Comparison of ENCODE assay signal across 14 cellular contexts in genomic region chr5:57450991-57451876, GRCh38. TPM values are rescaled to one million over a fixed set of nuclear protein-coding genes. Genes with fewer than 3 reads are reported as not detected.
DNase-seq lines count a peak whose midpoint lies in the region; ATAC-seq, FAIRE-seq and TF ChIP-seq lines count a peak whose summit lies in the region.
"Had no signal": no experiment of that assay in that cellular context is flagged by ENCODE, and none has a peak within 500 bp of the region (broad histone marks: within the 10 kb centered on the region; RNA-seq: fewer than 3 reads in every experiment).

No MANE protein-coding gene starts in this region.

- H3K36me3 Mint-ChIP-seq in CD4-positive, alpha-beta T cell (ENCODE audit: low read depth) = no peaks in the 10 kb centered on the region
- no peaks in the 10 kb centered on the region for H3K36me3 Mint-ChIP-seq in mesothelial cell of epicardium

- TF ChIP-seq EP300 in upper lobe of left lung (IDR thresholded peaks at IDR 0.05) (no peak), ovary (IDR thresholded peaks at IDR 0.05) (no peak)

- H3K4me1 ChIP-seq in upper lobe of left lung (peaks cover 8 to 21% (median 12%) of the 10 kb centered on the region in 4 donors), ovary (ENCODE audit: insufficient read depth) (peaks cover 22% of the 10 kb centered on the region)

- H3K4me3 ChIP-seq in bronchial epithelial cell (ENCODE audit: low read depth, low read length) (no peak overlapping the region), upper lobe of left lung (no peak overlapping the region), ovary (no peak overlapping the region)

- no peaks in the 10 kb centered on the region for H3K9me3 ChIP-seq in CD4-positive, alpha-beta T cell (ENCODE audit: control insufficient read depth, low read length)
- H3K9me3 ChIP-seq in upper lobe of left lung (no peaks in the 10 kb centered on the region), ovary (no peaks in the 10 kb centered on the region)

- peak; percentile 56 for ATAC-seq in CD4-positive, alpha-beta T cell (ENCODE audit: poor library complexity)
- ATAC-seq in upper lobe of left lung (ENCODE audit: low FRiP score in 2 of 2) = no peak

- CTCF ChIA-PET in CD4-positive, alpha-beta T cell (lab: Charles Lee) = no interaction called here

- H3K4me1 Mint-ChIP-seq in CD4-positive, alpha-beta T cell (ENCODE audit: low read depth) = peaks cover 21% of the 10 kb centered on the region
- peaks cover 30% of the 10 kb centered on the region for H3K4me1 Mint-ChIP-seq in mesothelial cell of epicardium

- no peaks in the 10 kb centered on the region for H3K27me3 Mint-ChIP-seq in CD4-positive, alpha-beta T cell
- H3K27me3 Mint-ChIP-seq in mesothelial cell of epicardium (ENCODE audit: low read depth) = no peaks in the 10 kb centered on the region

- no peak for TF ChIP-seq CTCF in CD4-positive, alpha-beta T cell (IDR thresholded peaks at IDR 0.05)
- TF ChIP-seq CTCF in bronchial epithelial cell (IDR thresholded peaks at IDR 0.05; ENCODE audit: insufficient read depth, low read length, severe bottlenecking) = no peak
- no peak for TF ChIP-seq CTCF in mesothelial cell of epicardium (IDR thresholded peaks at IDR 0.05; ENCODE audit: unreplicated experiment)
- no peak for TF ChIP-seq CTCF in upper lobe of left lung (IDR thresholded peaks at IDR 0.05)
- TF ChIP-seq CTCF in ovary (IDR thresholded peaks at IDR 0.05) = no peak

- H3K9me3 Mint-ChIP-seq in CD4-positive, alpha-beta T cell = no peaks in the 10 kb centered on the region
- peaks cover 11% of the 10 kb centered on the region for H3K9me3 Mint-ChIP-seq in mesothelial cell of epicardium

- H3K27ac ChIP-seq in CD4-positive, alpha-beta T cell (ENCODE audit: low read depth, low read length) = no peak overlapping the region
- H3K27ac ChIP-seq in upper lobe of left lung = no peak overlapping the region
- H3K27ac ChIP-seq in ovary = no peak overlapping the region
- H3K27ac ChIP-seq: epithelial cell of prostate had no signal

- H3K27ac Mint-ChIP-seq in CD4-positive, alpha-beta T cell = peak overlapping the region; percentile 41
- H3K27ac Mint-ChIP-seq in mesothelial cell of epicardium = peak overlapping the region; percentile 88

- intact Hi-C loops in CD4-positive, alpha-beta T cell (cut with DNase I, micrococcal nuclease) = no loop called here
- intact Hi-C loops in ovary (cut with DNase I) = loop anchor here in 1 of 4 donors (10.0 kb wide), 1 partner anchor 46 kb away; no protein-coding TSS in a partner anchor

- H3K4me3 Mint-ChIP-seq in CD4-positive, alpha-beta T cell = no peak overlapping the region
- no peak overlapping the region for H3K4me3 Mint-ChIP-seq in mesothelial cell of epicardium

- peak; percentile 60 for FAIRE-seq in bronchial epithelial cell (lab: Jason Lieb, UNC)
- FAIRE-seq: GM18507 had no signal

- no peaks in the 10 kb centered on the region for H3K27me3 ChIP-seq in CD4-positive, alpha-beta T cell (ENCODE audit: control insufficient read depth, insufficient read depth, low read length)
- H3K27me3 ChIP-seq in bronchial epithelial cell (ENCODE audit: control insufficient read depth, insufficient read depth, low read length) (no peaks in the 10 kb centered on the region), upper lobe of left lung (no peaks in the 10 kb centered on the region), ovary (no peaks in the 10 kb centered on the region)

- POLR2A ChIA-PET in CD4-positive, alpha-beta T cell (lab: Charles Lee) = interaction anchor here (0.6 to 1.0 kb wide), 3 partner anchors 15 to 44 kb away, joined by 3 to 5 read pairs (median 3); no protein-coding TSS in a partner anchor

- H3K36me3 ChIP-seq in bronchial epithelial cell (ENCODE audit: control insufficient read depth, insufficient read depth, low read length) (no peaks in the 10 kb centered on the region), upper lobe of left lung (no peaks in the 10 kb centered on the region), ovary (no peaks in the 10 kb centered on the region)

- WGBS in upper lobe of left lung, 2 donors = 54 to 58% methylated on average over 4 of the region's 4 CpGs
- WGBS in ovary, 3 donors = 37 to 44% (median 39%) methylated on average over 4 of the region's 4 CpGs

- TF ChIP-seq POLR2A in upper lobe of left lung (IDR thresholded peaks at IDR 0.05) = no peak
- TF ChIP-seq POLR2A in ovary (IDR thresholded peaks at IDR 0.05) = no peak

- DNase-seq in CD4-positive, alpha-beta T cell = peak in 1 of 10 experiments; percentile 19
- DNase-seq in NCI-H1436 treated with DMSO at 0.1 percent for 48 hours (lab: John Stamatoyannopoulos, UW) (peak; percentile 88), bronchial epithelial cell (ENCODE audit: low read depth) (peak; percentile 27), mesothelial cell of epicardium (ENCODE audit: low spot score in 2 of 2, unreplicated experiment in 2 of 2) (no peak), upper lobe of left lung (no peak), ovary (no peak), Kasumi-1 (lab: John Stamatoyannopoulos, UW) (no peak), NCI-H187 (lab: John Stamatoyannopoulos, UW) (no peak)
- DNase-seq: activated effector memory CD4-positive, alpha-beta T cell treated with Interleukin-2 at 50 U/mL for 16 hours had no signal

RNA-seq across cellular contexts. Expression of gene ACTBL2, which starts 31.4 kb away (rescaled TPM):
- total RNA-seq in CD4-positive, alpha-beta T cell = not detected
- under 0.01 TPM in 1 of 2 replicates, not detected in the other for total RNA-seq in bronchial epithelial cell
- total RNA-seq in mesothelial cell of epicardium = 0.07 TPM in 2 of 3 replicates, not detected in the other
- not detected for total RNA-seq in upper lobe of left lung
- under 1 TPM in 1 of 7 donors, not detected in 6; 0.23 TPM for total RNA-seq in ovary
- not detected for polyA plus RNA-seq in ovary
- total RNA-seq: LHCN-M2, liver, skeletal muscle tissue had no signal
- polyA plus RNA-seq: liver had no signal

Comparison
In these comparisons a context has a peak if more than half of its experiments do, and no peak if none do; other contexts are left out.
1. DNase-seq: peak in NCI-H1436 treated with DMSO at 0.1 percent for 48 hours (single experiment) and bronchial epithelial cell (single experiment); none in mesothelial cell of epicardium (0 of 2), upper lobe of left lung (0 of 2), ovary (0 of 5), Kasumi-1 (0 of 2) and NCI-H187 (0 of 2).